In the genomic region with DNA sequence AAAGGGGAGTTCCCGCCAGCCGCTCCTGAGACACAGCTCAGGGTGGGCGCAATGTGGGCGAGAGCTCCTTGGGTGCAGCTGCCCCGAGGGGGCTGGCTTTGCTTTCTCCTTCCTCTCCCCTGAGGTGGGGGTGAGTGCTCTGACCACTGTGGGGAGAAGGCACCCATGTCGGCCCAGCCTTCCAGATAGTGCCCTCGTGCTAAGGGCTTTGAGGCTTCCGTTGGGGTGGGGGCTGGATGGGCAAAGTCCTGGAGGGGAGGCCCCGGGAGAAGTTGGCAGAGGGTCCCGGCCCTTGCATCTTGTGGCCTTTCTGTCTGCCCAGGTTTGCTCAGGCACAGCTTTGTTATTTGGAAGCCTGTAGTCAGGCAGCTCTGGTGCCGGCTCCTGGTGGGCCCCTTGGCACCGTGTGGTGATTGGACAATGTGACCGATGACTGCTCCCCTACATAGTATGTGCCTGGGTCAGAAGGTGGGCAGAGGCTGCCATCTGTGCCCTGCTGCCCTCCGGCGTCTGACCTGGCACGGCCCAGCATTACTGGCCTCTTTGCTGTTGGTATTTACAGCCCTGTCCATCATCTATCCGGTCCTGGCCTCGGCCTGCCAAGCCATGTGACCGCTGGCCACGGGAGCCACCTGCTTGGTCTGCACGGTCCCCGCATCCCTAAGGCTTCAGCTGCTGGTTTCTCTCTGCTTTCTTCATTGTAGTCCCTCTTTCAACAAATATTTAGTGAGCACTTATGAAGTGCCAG, we compare ENCODE assay signal across 13 cellular contexts. TPM values are rescaled to one million over a fixed set of nuclear protein-coding genes. Genes with fewer than 3 reads are reported as not detected.
"Had no signal": no experiment of that assay in that cellular context is flagged by ENCODE, and none has a peak within 500 bp of the region (broad histone marks: within the 10 kb centered on the region; RNA-seq: fewer than 3 reads in every experiment).

No MANE protein-coding gene starts in this region.

- DNase-seq: activated CD4-positive, alpha-beta T cell treated with anti-CD3 and anti-CD28 coated beads, Interleukin-2, amount 50 U/mL, for 1 hour; activated CD4-positive, CD25-positive, alpha-beta regulatory T cell treated with anti-CD3 and anti-CD28 coated beads, Interleukin-2, amount 50 U/mL, for 72 hours; activated effector memory CD4-positive, alpha-beta T cell treated with anti-CD3 and anti-CD28 coated beads, Interleukin-2, amount 50 U/mL, for 16 hours; activated naive CD4-positive, alpha-beta T cell treated with anti-CD3 and anti-CD28 coated beads, Interleukin-2, amount 50 U/mL, for 16 hours; activated T-cell treated with anti-CD3 and anti-CD28 coated beads, Interleukin-2, amount 50 U/mL, for 72 hours; aorta; cerebellar nuclear complex; effector memory CD8-positive, alpha-beta T cell; mesendoderm; stimulated activated CD4-positive, alpha-beta T cell treated with anti-CD3 and anti-CD28 coated beads, Interleukin-12 subunit alpha, Interleukin-12 subunit beta, amount 100 ng/mL, for 4 hours; stimulated activated CD4-positive, alpha-beta T cell treated with anti-CD3 and anti-CD28 coated beads, Interleukin-1b, Interleukin-23, amount 100 ng/mL, for 48 hours had no signal

- H3K4me3 ChIP-seq: upper lobe of left lung had no signal

- H3K27me3 ChIP-seq: upper lobe of left lung had no signal

- ATAC-seq: activated T-cell treated with anti-CD3 and anti-CD28 coated beads, Interleukin-2, amount 50 U/mL, for 72 hours; effector memory CD8-positive, alpha-beta T cell had no signal

- H3K9me3 ChIP-seq: upper lobe of left lung had no signal

- H3K36me3 ChIP-seq: upper lobe of left lung had no signal

RNA-seq across cellular contexts. Expression of gene TWIST2, which starts 50.8 kb away (rescaled TPM):
- total RNA-seq: activated T-cell treated with anti-CD3 and anti-CD28 coated beads, Interleukin-2, amount 50 U/mL, for 72 hours; natural killer cell treated with Interleukin-12 subunit alpha and Interleukin-12 subunit beta and Interleukin-15 and Interleukin-18, amount 100 ng/mL, for 72 hours had no signal
